ENCODE assay signal across 18 cellular contexts in genomic region chr6:32684246-32684645, GRCh38. TPM values are rescaled to one million over a fixed set of nuclear protein-coding genes. Genes with fewer than 3 reads are reported as not detected.
DNase-seq lines count a peak whose midpoint lies in the region; ATAC-seq, FAIRE-seq and TF ChIP-seq lines count a peak whose summit lies in the region.
"Had no signal": no experiment of that assay in that cellular context is flagged by ENCODE, and none has a peak within 500 bp of the region (broad histone marks: within the 10 kb centered on the region; RNA-seq: fewer than 3 reads in every experiment).

No MANE protein-coding gene starts in this region.

- H3K4me3 Mint-ChIP-seq in T-helper 17 cell (no peak overlapping the region), naive B cell (peak overlapping the region in 4 of 8 donors; percentile 10 to 62 (median 28))
- H3K4me3 Mint-ChIP-seq: CD8-positive, alpha-beta T cell had no signal

- H3K9me3 Mint-ChIP-seq in naive B cell, result peaks cover 0 to 6% (median 3%) of the 10 kb centered on the region in 7 donors
- H3K9me3 Mint-ChIP-seq: CD8-positive, alpha-beta T cell had no signal

- TF ChIP-seq POLR2A in GM12891 (IDR thresholded peaks at IDR 0.05; ENCODE audit: low read depth, low read length), result no peak

- peaks cover 10% of the 10 kb centered on the region for H3K4me1 Mint-ChIP-seq in T-helper 17 cell
- peaks cover 35 to 53% (median 45%) of the 10 kb centered on the region in 3 donors for H3K4me1 Mint-ChIP-seq in naive B cell

- ATAC-seq in T-helper 17 cell (no peak), naive B cell (ENCODE audit: low read depth in 2 of 2) (no peak)
- ATAC-seq: CD8-positive, alpha-beta T cell; HCT116; HepG2 had no signal

- H3K27me3 Mint-ChIP-seq in T-helper 17 cell (no peaks in the 10 kb centered on the region), naive B cell (no peaks in the 10 kb centered on the region)

- no peaks in the 10 kb centered on the region for H3K36me3 Mint-ChIP-seq in T-helper 17 cell (ENCODE audit: low read depth)
- peaks cover 0 to 7% of the 10 kb centered on the region in 2 donors for H3K36me3 Mint-ChIP-seq in naive B cell
- H3K36me3 Mint-ChIP-seq: CD8-positive, alpha-beta T cell had no signal

- no peak for DNase-seq in GM12891 (ENCODE audit: insufficient read length, low spot score)
- DNase-seq in T-helper 17 cell, result no peak
- DNase-seq in naive B cell, result no peak
- no peak for DNase-seq in NCI-H69 (lab: John Stamatoyannopoulos, UW)
- no peak for DNase-seq in NCI-H2107 (lab: John Stamatoyannopoulos, UW)
- no peak for DNase-seq in NCI-H146 treated with DMSO at 0.1 percent for 48 hours (lab: John Stamatoyannopoulos, UW; ENCODE audit: unreplicated experiment)
- no peak for DNase-seq in activated CD4-positive, CD25-positive, alpha-beta regulatory T cell treated with anti-CD3 and anti-CD28 coated beads, Interleukin-2, amount 50 U/mL, for 72 hours
- DNase-seq: BE2C; CD8-positive, alpha-beta T cell; COR-L47; DMS53; GM23248 had no signal

- FAIRE-seq in GM12891 (lab: Jason Lieb, UNC), result peak; percentile 70
- FAIRE-seq: A204.1, H54, HepG2, HTR-8/SVneo had no signal

- peak overlapping the region; percentile 90 for H3K27ac Mint-ChIP-seq in T-helper 17 cell
- H3K27ac Mint-ChIP-seq in naive B cell, result peak overlapping the region; percentile 96 to 99 (median 98)
- H3K27ac Mint-ChIP-seq: CD8-positive, alpha-beta T cell had no signal

- H3K9me3 ChIP-seq in T-helper 17 cell (ENCODE audit: control insufficient read depth, low read length, poor library complexity, severe bottlenecking), result no peaks in the 10 kb centered on the region
- H3K9me3 ChIP-seq: BE2C had no signal

TF ChIP-seq in GM12891, 5 proteins besides CTCF, POLR2A, EP300 and RAD21:
- TF ChIP-seq POLR2AphosphoS5 (IDR thresholded peaks at IDR 0.05; ENCODE audit: low read depth, low read length) (no peak), POU2F2 (IDR thresholded peaks at IDR 0.05; ENCODE audit: low read depth, low read length) (no peak), TAF1 (IDR thresholded peaks at IDR 0.05; ENCODE audit: low read depth, low read length) (no peak), SPI1 (IDR thresholded peaks at IDR 0.05; ENCODE audit: low read depth, low read length) (no peak), PAX5 (IDR thresholded peaks at IDR 0.05; ENCODE audit: insufficient read depth, low read length, severe bottlenecking) (no peak)

RNA-seq across cellular contexts. Expression of gene HLA-DQB1, which starts 17.8 kb away (rescaled TPM):
- polyA plus RNA-seq in GM12891 (2012; ENCODE audit: low read depth, missing spikeins), result 616 TPM
- total RNA-seq in T-helper 17 cell, result 10 to 100 TPM; 15.7 to 16.2 TPM
- 1,000 to 10,000 TPM in 5 of 6 donors, 100 to 1,000 TPM in 1; 140 to 2,258 (median 1,433) TPM for polyA plus RNA-seq in naive B cell (ENCODE audit: low read depth in 6 of 6)
- total RNA-seq: GM23248, HepG2 had no signal
- polyA plus RNA-seq: GM23248, HepG2 had no signal

RNA-seq across cellular contexts. Expression of gene HLA-DQA1, which starts 47.0 kb away (rescaled TPM):
- 1,375 TPM for polyA plus RNA-seq in GM12891 (2012; ENCODE audit: low read depth, missing spikeins)
- 10 to 100 TPM; 18.2 to 21.5 TPM for total RNA-seq in T-helper 17 cell
- polyA plus RNA-seq in naive B cell (ENCODE audit: low read depth in 6 of 6), result 1,000 to 10,000 TPM in 2 of 6 donors, 100 to 1,000 TPM in 4; 309 to 1,253 (median 783) TPM
- total RNA-seq: GM23248, HepG2 had no signal
- polyA plus RNA-seq: GM23248, HepG2 had no signal

RNA-seq across cellular contexts. Expression of gene HLA-DQA2, which starts 56.9 kb away (rescaled TPM):
- 20.8 TPM for polyA plus RNA-seq in GM12891 (2012; ENCODE audit: low read depth, missing spikeins)
- total RNA-seq in T-helper 17 cell, result 1 to 10 TPM in 1 of 2 donors, under 1 TPM in 1; 0.70 to 3.4 TPM
- 100 to 1,000 TPM in 3 of 6 donors, 10 to 100 TPM in 2, under 1 TPM in 1; 0.82 to 164 (median 101) TPM for polyA plus RNA-seq in naive B cell (ENCODE audit: low read depth in 6 of 6)
- total RNA-seq: Daoy, GM23248, HepG2 had no signal
- polyA plus RNA-seq: GM23248, HepG2 had no signal
